1 cellular context compared by ENCODE assay signal in the genomic region with DNA sequence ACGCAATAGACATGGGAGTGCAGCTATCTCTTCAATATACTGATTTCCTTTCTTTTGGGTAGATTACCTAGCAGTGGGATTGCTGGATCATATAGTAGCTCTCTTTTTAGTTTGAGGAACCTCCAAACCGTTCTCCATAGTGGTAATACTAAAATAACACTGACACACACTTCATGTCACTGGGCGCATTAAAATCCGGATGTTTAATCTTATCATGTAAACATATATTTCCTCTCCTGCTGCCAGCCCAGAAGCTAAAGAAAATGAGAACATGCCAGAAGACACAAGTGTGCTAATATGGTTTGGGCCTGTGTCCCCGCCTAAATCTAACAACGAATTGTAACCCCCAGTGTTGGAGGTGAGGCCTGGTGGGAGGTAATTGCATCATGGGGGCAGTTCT.
TF ChIP-seq lines count a peak whose summit lies in the region.

No MANE protein-coding gene starts in this region.

TF ChIP-seq in GM23338, 12 proteins besides CTCF, POLR2A, EP300 and RAD21 (continued from another document):
- TF ChIP-seq, protein P1, sequence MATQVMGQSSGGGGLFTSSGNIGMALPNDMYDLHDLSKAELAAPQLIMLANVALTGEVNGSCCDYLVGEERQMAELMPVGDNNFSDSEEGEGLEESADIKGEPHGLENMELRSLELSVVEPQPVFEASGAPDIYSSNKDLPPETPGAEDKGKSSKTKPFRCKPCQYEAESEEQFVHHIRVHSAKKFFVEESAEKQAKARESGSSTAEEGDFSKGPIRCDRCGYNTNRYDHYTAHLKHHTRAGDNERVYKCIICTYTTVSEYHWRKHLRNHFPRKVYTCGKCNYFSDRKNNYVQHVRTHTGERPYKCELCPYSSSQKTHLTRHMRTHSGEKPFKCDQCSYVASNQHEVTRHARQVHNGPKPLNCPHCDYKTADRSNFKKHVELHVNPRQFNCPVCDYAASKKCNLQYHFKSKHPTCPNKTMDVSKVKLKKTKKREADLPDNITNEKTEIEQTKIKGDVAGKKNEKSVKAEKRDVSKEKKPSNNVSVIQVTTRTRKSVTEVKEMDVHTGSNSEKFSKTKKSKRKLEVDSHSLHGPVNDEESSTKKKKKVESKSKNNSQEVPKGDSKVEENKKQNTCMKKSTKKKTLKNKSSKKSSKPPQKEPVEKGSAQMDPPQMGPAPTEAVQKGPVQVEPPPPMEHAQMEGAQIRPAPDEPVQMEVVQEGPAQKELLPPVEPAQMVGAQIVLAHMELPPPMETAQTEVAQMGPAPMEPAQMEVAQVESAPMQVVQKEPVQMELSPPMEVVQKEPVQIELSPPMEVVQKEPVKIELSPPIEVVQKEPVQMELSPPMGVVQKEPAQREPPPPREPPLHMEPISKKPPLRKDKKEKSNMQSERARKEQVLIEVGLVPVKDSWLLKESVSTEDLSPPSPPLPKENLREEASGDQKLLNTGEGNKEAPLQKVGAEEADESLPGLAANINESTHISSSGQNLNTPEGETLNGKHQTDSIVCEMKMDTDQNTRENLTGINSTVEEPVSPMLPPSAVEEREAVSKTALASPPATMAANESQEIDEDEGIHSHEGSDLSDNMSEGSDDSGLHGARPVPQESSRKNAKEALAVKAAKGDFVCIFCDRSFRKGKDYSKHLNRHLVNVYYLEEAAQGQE (IDR thresholded peaks at IDR 0.05; ENCODE audit: unreplicated experiment): no peak
- no peak for TF ChIP-seq ZNF114 (CRISPR knock-in tag; IDR thresholded peaks at IDR 0.05)
